ENCODE assay signal across 1 cellular context in genomic region chr6:132730560-132730959, GRCh38.
TF ChIP-seq lines count a peak whose summit lies in the region.

No MANE protein-coding gene starts in this region.

TF ChIP-seq in HepG2, 621 proteins besides CTCF, POLR2A, EP300 and RAD21 (continued from another document):
- TF ChIP-seq, protein P1, sequence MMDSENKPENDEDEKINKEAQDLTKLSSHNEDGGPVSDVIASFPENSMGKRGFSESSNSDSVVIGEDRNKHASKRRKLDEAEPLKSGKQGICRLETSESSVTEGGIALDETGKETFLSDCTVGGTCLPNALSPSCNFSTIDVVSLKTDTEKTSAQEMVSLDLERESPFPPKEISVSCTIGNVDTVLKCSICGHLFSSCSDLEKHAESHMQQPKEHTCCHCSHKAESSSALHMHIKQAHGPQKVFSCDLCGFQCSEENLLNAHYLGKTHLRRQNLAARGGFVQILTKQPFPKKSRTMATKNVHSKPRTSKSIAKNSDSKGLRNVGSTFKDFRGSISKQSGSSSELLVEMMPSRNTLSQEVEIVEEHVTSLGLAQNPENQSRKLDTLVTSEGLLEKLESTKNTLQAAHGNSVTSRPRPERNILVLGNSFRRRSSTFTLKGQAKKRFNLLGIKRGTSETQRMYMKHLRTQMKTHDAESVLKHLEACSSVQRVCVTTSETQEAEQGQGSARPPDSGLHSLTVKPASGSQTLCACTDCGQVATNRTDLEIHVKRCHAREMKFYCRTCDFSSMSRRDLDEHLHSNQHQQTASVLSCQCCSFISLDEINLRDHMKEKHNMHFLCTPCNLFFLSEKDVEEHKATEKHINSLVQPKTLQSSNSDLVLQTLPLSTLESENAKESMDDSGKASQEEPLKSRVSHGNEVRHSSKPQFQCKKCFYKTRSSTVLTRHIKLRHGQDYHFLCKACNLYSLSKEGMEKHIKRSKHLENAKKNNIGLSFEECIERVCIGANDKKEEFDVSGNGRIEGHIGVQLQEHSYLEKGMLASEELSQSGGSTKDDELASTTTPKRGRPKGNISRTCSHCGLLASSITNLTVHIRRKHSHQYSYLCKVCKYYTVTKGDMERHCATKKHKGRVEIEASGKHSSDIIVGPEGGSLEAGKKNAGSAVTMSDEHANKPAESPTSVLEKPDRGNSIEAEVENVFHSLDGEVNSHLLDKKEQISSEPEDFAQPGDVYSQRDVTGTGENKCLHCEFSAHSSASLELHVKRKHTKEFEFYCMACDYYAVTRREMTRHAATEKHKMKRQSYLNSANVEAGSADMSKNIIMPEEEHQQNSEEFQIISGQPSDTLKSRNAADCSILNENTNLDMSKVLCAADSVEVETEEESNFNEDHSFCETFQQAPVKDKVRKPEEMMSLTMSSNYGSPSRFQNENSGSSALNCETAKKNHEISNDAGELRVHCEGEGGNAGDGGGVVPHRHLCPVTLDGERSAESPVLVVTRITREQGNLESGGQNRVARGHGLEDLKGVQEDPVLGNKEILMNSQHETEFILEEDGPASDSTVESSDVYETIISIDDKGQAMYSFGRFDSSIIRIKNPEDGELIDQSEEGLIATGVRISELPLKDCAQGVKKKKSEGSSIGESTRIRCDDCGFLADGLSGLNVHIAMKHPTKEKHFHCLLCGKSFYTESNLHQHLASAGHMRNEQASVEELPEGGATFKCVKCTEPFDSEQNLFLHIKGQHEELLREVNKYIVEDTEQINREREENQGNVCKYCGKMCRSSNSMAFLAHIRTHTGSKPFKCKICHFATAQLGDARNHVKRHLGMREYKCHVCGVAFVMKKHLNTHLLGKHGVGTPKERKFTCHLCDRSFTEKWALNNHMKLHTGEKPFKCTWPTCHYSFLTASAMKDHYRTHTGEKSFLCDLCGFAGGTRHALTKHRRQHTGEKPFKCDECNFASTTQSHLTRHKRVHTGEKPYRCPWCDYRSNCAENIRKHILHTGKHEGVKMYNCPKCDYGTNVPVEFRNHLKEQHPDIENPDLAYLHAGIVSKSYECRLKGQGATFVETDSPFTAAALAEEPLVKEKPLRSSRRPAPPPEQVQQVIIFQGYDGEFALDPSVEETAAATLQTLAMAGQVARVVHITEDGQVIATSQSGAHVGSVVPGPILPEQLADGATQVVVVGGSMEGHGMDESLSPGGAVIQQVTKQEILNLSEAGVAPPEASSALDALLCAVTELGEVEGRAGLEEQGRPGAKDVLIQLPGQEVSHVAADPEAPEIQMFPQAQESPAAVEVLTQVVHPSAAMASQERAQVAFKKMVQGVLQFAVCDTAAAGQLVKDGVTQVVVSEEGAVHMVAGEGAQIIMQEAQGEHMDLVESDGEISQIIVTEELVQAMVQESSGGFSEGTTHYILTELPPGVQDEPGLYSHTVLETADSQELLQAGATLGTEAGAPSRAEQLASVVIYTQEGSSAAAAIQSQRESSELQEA (CRISPR knock-in tag; IDR thresholded peaks at IDR 0.05; ENCODE audit: not compliant biosample characterization) = no peak
- TF ChIP-seq CERS6 (CRISPR knock-in tag; IDR thresholded peaks at IDR 0.05) = no peak
- TF ChIP-seq ZNF180 (CRISPR knock-in tag; IDR thresholded peaks at IDR 0.05; ENCODE audit: borderline replicate concordance, low read depth) = no peak
- no peak for TF ChIP-seq PHF8 (CRISPR knock-in tag; IDR thresholded peaks at IDR 0.05)
- TF ChIP-seq HDAC1 (CRISPR knock-in tag; IDR thresholded peaks at IDR 0.05) = 0 out of 2 replicates have a peak, but pooled peaks have one; percentile 34
